Comparison of ENCODE assay signal across 8 cellular contexts in genomic region chr9:71758785-71759184, GRCh38. TPM values are rescaled to one million over a fixed set of nuclear protein-coding genes. Genes with fewer than 3 reads are reported as not detected.
DNase-seq lines count a peak whose midpoint lies in the region; ATAC-seq and TF ChIP-seq lines count a peak whose summit lies in the region.

No MANE protein-coding gene starts in this region.

- H3K9me3 ChIP-seq in ES-I3 (ENCODE audit: control insufficient read depth, insufficient read depth, low read length): no peaks in the 10 kb centered on the region
- no peaks in the 10 kb centered on the region for H3K9me3 ChIP-seq in mammary epithelial cell (replicated peaks; ENCODE audit: insufficient read depth, low read length)
- no peaks in the 10 kb centered on the region for H3K9me3 ChIP-seq in naive thymus-derived CD4-positive, alpha-beta T cell (ENCODE audit: control insufficient read depth in 2 of 3, low read length in 3 of 3)

- BruUV-seq in mammary epithelial cell (replicated peaks; lab: Mats Ljungman, UMichigan): no TSS peak

- peaks cover 96% of the 10 kb centered on the region for H3K79me2 ChIP-seq in mammary epithelial cell (ENCODE audit: insufficient read depth, low read length)

- in situ Hi-C loops in mammary epithelial cell (cut with MboI; ENCODE audit: low sequenced_read_pairs in 2 of 2): no loop called here

- peak overlapping the region in 3 of 9 donors; percentile 28 to 79 (median 71) for H3K27ac Mint-ChIP-seq in naive thymus-derived CD4-positive, alpha-beta T cell

- no peak for ATAC-seq in naive thymus-derived CD4-positive, alpha-beta T cell
- ATAC-seq in HG03378 (IDR thresholded peaks at IDR 0.05; ENCODE audit: unreplicated experiment): no peak
- no peak for ATAC-seq in HG02763 (IDR thresholded peaks at IDR 0.05; ENCODE audit: unreplicated experiment)

- peaks cover 0 to 15% (median 0%) of the 10 kb centered on the region in 5 donors for H3K36me3 Mint-ChIP-seq in naive thymus-derived CD4-positive, alpha-beta T cell

- peak overlapping the region in 7 of 10 donors; percentile 3 to 57 (median 25) for H3K4me3 Mint-ChIP-seq in naive thymus-derived CD4-positive, alpha-beta T cell

- POLR2A ChIA-PET in naive thymus-derived CD4-positive, alpha-beta T cell (lab: Charles Lee): interaction anchor here (0.9 to 1.5 kb wide), 2 partner anchors 9 to 69 kb away, joined by 4 read pairs; partner anchors contain the start of gene CEMIP2

- no peaks in the 10 kb centered on the region for H3K36me3 ChIP-seq in ES-I3 (ENCODE audit: insufficient read depth, low read length)
- H3K36me3 ChIP-seq in mammary epithelial cell (ENCODE audit: insufficient read depth, low read length): no peaks in the 10 kb centered on the region
- H3K36me3 ChIP-seq in naive thymus-derived CD4-positive, alpha-beta T cell (ENCODE audit: control insufficient read depth in 2 of 3, insufficient read depth in 3 of 3, low read length in 3 of 3): no peaks in the 10 kb centered on the region

- CTCF ChIA-PET in mammary epithelial cell (lab: Charles Lee; ENCODE audit: low non-redundant PET): no interaction called here
- CTCF ChIA-PET in naive thymus-derived CD4-positive, alpha-beta T cell (lab: Charles Lee): no interaction called here

- intact Hi-C loops in mammary epithelial cell (cut with micrococcal nuclease): no loop called here
- intact Hi-C loops in naive thymus-derived CD4-positive, alpha-beta T cell (cut with micrococcal nuclease): loop anchor here in 1 of 2 donors (1.0 kb wide), 1 partner anchor 8 kb away; no protein-coding TSS in a partner anchor

- peaks cover 60 to 98% (median 95%) of the 10 kb centered on the region in 7 donors for H3K4me1 Mint-ChIP-seq in naive thymus-derived CD4-positive, alpha-beta T cell

- H3K27me3 Mint-ChIP-seq in naive thymus-derived CD4-positive, alpha-beta T cell: no peaks in the 10 kb centered on the region

- H3K4me2 ChIP-seq in mammary epithelial cell (ENCODE audit: insufficient read depth, low read depth, low read length): no peak overlapping the region

- H3K9ac ChIP-seq in ES-I3 (ENCODE audit: low read depth, low read length) (0 out of 2 replicates have a peak overlapping the region, but pooled peaks have one; percentile 11), mammary epithelial cell (ENCODE audit: insufficient read depth, low read length) (no peak overlapping the region)

- H3K27ac ChIP-seq in mammary epithelial cell (ENCODE audit: insufficient read depth, low read depth, low read length): no peak overlapping the region
- no peak overlapping the region for H3K27ac ChIP-seq in naive thymus-derived CD4-positive, alpha-beta T cell (ENCODE audit: low read depth, low read length)

- H3K4me1 ChIP-seq in ES-I3 (ENCODE audit: insufficient read depth, low read length) (peaks cover 74% of the 10 kb centered on the region), mammary epithelial cell (ENCODE audit: insufficient read depth, low read length) (peaks cover 51% of the 10 kb centered on the region)
- H3K4me1 ChIP-seq in naive thymus-derived CD4-positive, alpha-beta T cell (ENCODE audit: control insufficient read depth in 2 of 2, insufficient read depth in 2 of 2, low read length in 2 of 2): peaks cover 28 to 45% of the 10 kb centered on the region in 2 donors

- DNase-seq in NCI-H1436 treated with DMSO at 0.1 percent for 48 hours (lab: John Stamatoyannopoulos, UW) (peak; percentile 38), mammary epithelial cell (peak; percentile 67), NCI-H524 (lab: John Stamatoyannopoulos, UW) (no peak)
- DNase-seq in naive thymus-derived CD4-positive, alpha-beta T cell: no peak
- DNase-seq in activated CD8-positive, alpha-beta memory T cell treated with anti-CD3 and anti-CD28 coated beads, Interleukin-2, amount 50 U/mL, for 48 hours: no peak

- dilution Hi-C loops in mammary epithelial cell (cut with HindIII; ENCODE audit: low sequenced_read_pairs): loop anchor here (10.0 kb wide), 1 partner anchor 64 kb away; no protein-coding TSS in a partner anchor

- H2AFZ ChIP-seq in mammary epithelial cell (ENCODE audit: low read depth, low read length): no peak overlapping the region

- H3K4me3 ChIP-seq in mammary epithelial cell (replicated peaks in 1 of 3; ENCODE audit: insufficient read depth in 1 of 3, low read depth in 2 of 3, low read length in 3 of 3): no peak overlapping the region
- no peak overlapping the region for H3K4me3 ChIP-seq in naive thymus-derived CD4-positive, alpha-beta T cell (ENCODE audit: low read length)

- 87% methylated on average over 2 of the region's 2 CpGs for WGBS in mammary epithelial cell (ENCODE audit: low coverage, missing lambda C conversion rate)

- H3K27me3 ChIP-seq in mammary epithelial cell (ENCODE audit: insufficient read depth, low read length): no peaks in the 10 kb centered on the region
- no peaks in the 10 kb centered on the region for H3K27me3 ChIP-seq in naive thymus-derived CD4-positive, alpha-beta T cell (ENCODE audit: control insufficient read depth in 2 of 2, insufficient read depth in 2 of 2, low read length in 2 of 2)

- no peaks in the 10 kb centered on the region for H4K20me1 ChIP-seq in mammary epithelial cell (ENCODE audit: insufficient read depth, low read length)

- no peak for TF ChIP-seq CTCF in mammary epithelial cell (conservative IDR thresholded peaks at IDR 0.05 in 1 of 2, IDR thresholded peaks at IDR 0.05 in 1 of 2; ENCODE audit: extremely low read depth in 1 of 2, insufficient read depth in 1 of 2, low read depth in 1 of 2, low read length in 2 of 2)

- peaks cover 0 to 1% (median 0%) of the 10 kb centered on the region in 11 donors for H3K9me3 Mint-ChIP-seq in naive thymus-derived CD4-positive, alpha-beta T cell

RNA-seq across cellular contexts. Expression of gene CEMIP2, which starts 9.5 kb away (rescaled TPM):
- total RNA-seq in mammary epithelial cell: 100 to 1,000 TPM in 1 of 2 donors, 10 to 100 TPM in 1; 76.4 to 398 TPM
- polyA plus RNA-seq in mammary epithelial cell: 110 TPM
- polyA minus RNA-seq in mammary epithelial cell: 139 TPM
- 100 to 1,000 TPM in 3 of 5 experiments, 10 to 100 TPM in 2; 69.5 to 183 (median 103) TPM for total RNA-seq in naive thymus-derived CD4-positive, alpha-beta T cell
- 10 to 100 TPM; 17.6 to 29.6 TPM for polyA plus RNA-seq in naive thymus-derived CD4-positive, alpha-beta T cell

Comparison
In these comparisons a context has a peak if more than half of its experiments do, and no peak if none do; other contexts are left out.
1. DNase-seq: peak in NCI-H1436 treated with DMSO at 0.1 percent for 48 hours (single experiment) and mammary epithelial cell (single experiment); none in naive thymus-derived CD4-positive, alpha-beta T cell (0 of 9), NCI-H524 (0 of 2) and activated CD8-positive, alpha-beta memory T cell treated with anti-CD3 and anti-CD28 coated beads, Interleukin-2, amount 50 U/mL, for 48 hours (single experiment).